In the genomic region with DNA sequence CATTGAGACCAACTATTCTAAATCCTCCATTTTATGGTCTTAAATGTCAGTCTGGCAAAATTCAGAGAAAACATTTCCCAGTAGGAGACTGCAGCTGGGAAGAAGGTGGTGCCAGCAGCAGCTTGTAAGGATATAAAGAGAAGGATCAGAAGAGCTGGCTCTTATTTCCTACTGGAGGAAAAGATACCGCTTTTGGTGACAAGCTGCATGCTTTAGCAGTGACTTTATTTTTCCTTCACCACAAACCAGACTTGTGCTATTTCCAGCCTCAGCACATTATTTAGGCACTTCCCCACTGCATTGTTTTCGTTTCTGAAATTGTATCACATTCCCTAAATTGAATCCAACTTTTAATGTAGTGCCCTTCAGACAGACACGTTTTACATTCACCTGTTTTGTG, we compare ENCODE assay signal across 9 cellular contexts.
DNase-seq lines count a peak whose midpoint lies in the region; ATAC-seq and TF ChIP-seq lines count a peak whose summit lies in the region.
"Had no signal": no experiment of that assay in that cellular context is flagged by ENCODE, and none has a peak within 500 bp of the region (broad histone marks: within the 10 kb centered on the region; RNA-seq: fewer than 3 reads in every experiment).

No MANE protein-coding gene starts in this region.

- no peak overlapping the region for H3K4me3 ChIP-seq in astrocyte of the cerebellum (ENCODE audit: low read depth, low read length)

- DNase-seq in AG08395 (ENCODE audit: low spot score): peak; percentile 92
- DNase-seq in HS-27A (ENCODE audit: low read depth): peak; percentile 82
- DNase-seq in astrocyte of the cerebellum (ENCODE audit: low read depth): peak; percentile 93
- DNase-seq in kidney glomerular epithelial cell (lab: John Stamatoyannopoulos, UW): peak; percentile 68
- no peak for DNase-seq in posterior cingulate gyrus
- DNase-seq in central memory CD4-positive, alpha-beta T cell: no peak
- DNase-seq: occipital lobe had no signal

- intact Hi-C loops in posterior cingulate gyrus (cut with DNase I): no loop called here

- no peak for TF ChIP-seq CTCF in astrocyte of the cerebellum (IDR thresholded peaks at IDR 0.05; ENCODE audit: low read depth, low read length, missing control alignments)

- in situ Hi-C loops in astrocyte of the cerebellum (cut with HindIII; ENCODE audit: low sequenced_read_pairs): no loop called here

- ATAC-seq in HG02885 (IDR thresholded peaks at IDR 0.05; ENCODE audit: poor library complexity, unreplicated experiment) (no peak), GM19351 (IDR thresholded peaks at IDR 0.05; ENCODE audit: unreplicated experiment) (no peak)

Comparison
In these comparisons a context has a peak if more than half of its experiments do, and no peak if none do; other contexts are left out.
1. DNase-seq: peak in AG08395 (single experiment), HS-27A (single experiment), astrocyte of the cerebellum (single experiment) and kidney glomerular epithelial cell (single experiment); none in posterior cingulate gyrus (0 of 10) and central memory CD4-positive, alpha-beta T cell (single experiment).